ENCODE assay signal across 21 cellular contexts in genomic region chr6:159766923-159767322, GRCh38. TPM values are rescaled to one million over a fixed set of nuclear protein-coding genes. Genes with fewer than 3 reads are reported as not detected.
A peak's percentile ranks its signal among the peaks of the same experiment; 100 is the strongest.
DNase-seq lines count a peak whose midpoint lies in the region; ATAC-seq, FAIRE-seq and TF ChIP-seq lines count a peak whose summit lies in the region.
"Had no signal": no experiment of that assay in that cellular context is flagged by ENCODE, and none has a peak within 500 bp of the region (broad histone marks: within the 10 kb centered on the region; RNA-seq: fewer than 3 reads in every experiment).

No MANE protein-coding gene starts in this region.

- intact Hi-C loops in activated CD4-positive, alpha-beta T cell treated with anti-CD3 and anti-CD28 coated beads for 36 hours (cut with DNase I, micrococcal nuclease), result no loop called here
- intact Hi-C loops in pancreas (cut with DNase I), result no loop called here

- H3K4me1 Mint-ChIP-seq in activated CD4-positive, alpha-beta T cell treated with anti-CD3 and anti-CD28 coated beads for 36 hours, result peaks cover 21% of the 10 kb centered on the region
- peaks cover 51% of the 10 kb centered on the region for H3K4me1 Mint-ChIP-seq in neural crest cell

- no peak for FAIRE-seq in pancreas (lab: Jason Lieb, UNC)
- FAIRE-seq: GM12892, K562 had no signal

- H3K36me3 Mint-ChIP-seq in activated CD4-positive, alpha-beta T cell treated with anti-CD3 and anti-CD28 coated beads for 36 hours (ENCODE audit: low read depth), result peaks cover 70% of the 10 kb centered on the region
- peaks cover 70% of the 10 kb centered on the region for H3K36me3 Mint-ChIP-seq in neural crest cell (ENCODE audit: low read depth)

- CTCF ChIA-PET in activated CD4-positive, alpha-beta T cell treated with anti-CD3 and anti-CD28 coated beads for 36 hours (lab: Charles Lee), result no interaction called here
- CTCF ChIA-PET in HEK293 (lab: Yijun Ruan, JAX), result no interaction called here

- H3K36me3 ChIP-seq in HEK293 (ENCODE audit: control insufficient read depth in 2 of 2, insufficient read depth in 1 of 2, low read length in 2 of 2) (peaks cover 55 to 89% of the 10 kb centered on the region in 2 experiments), pancreas (peaks cover 0 to 8% (median 0%) of the 10 kb centered on the region in 3 donors)

- no peak for TF ChIP-seq CTCF in HEK293 (tag by site-specific recombination; IDR thresholded peaks at IDR 0.05)
- TF ChIP-seq CTCF in neural crest cell (conservative IDR thresholded peaks at IDR 0.05), result no peak
- no peak for TF ChIP-seq CTCF in pancreas (IDR thresholded peaks at IDR 0.05)

- peaks cover 2% of the 10 kb centered on the region for H3K9me3 Mint-ChIP-seq in activated CD4-positive, alpha-beta T cell treated with anti-CD3 and anti-CD28 coated beads for 36 hours (ENCODE audit: low read depth)
- peaks cover 5% of the 10 kb centered on the region for H3K9me3 Mint-ChIP-seq in neural crest cell

- H3K9me3 ChIP-seq in HEK293 (ENCODE audit: control insufficient read depth, insufficient read depth, low read depth, low read length) (no peaks in the 10 kb centered on the region), pancreas (no peaks in the 10 kb centered on the region)

- no peak for ATAC-seq in activated CD4-positive, alpha-beta T cell treated with anti-CD3 and anti-CD28 coated beads for 36 hours
- ATAC-seq in GM18858 (IDR thresholded peaks at IDR 0.05; ENCODE audit: unreplicated experiment), result no peak
- ATAC-seq in pancreas, result no peak
- ATAC-seq: HCT116, K562 had no signal

- POLR2A ChIA-PET in activated CD4-positive, alpha-beta T cell treated with anti-CD3 and anti-CD28 coated beads for 36 hours (lab: Charles Lee), result interaction anchor here (1.5 kb wide), 1 partner anchor 10 kb away, joined by 3 read pairs; no protein-coding TSS in a partner anchor
- POLR2A ChIA-PET in HEK293 (lab: Yijun Ruan, JAX), result interaction anchor here (0.6 to 1.1 kb wide), 3 partner anchors 8 to 23 kb away, joined by 3 to 5 read pairs (median 4); partner anchors contain the start of gene TCP1

- H3K27ac Mint-ChIP-seq in activated CD4-positive, alpha-beta T cell treated with anti-CD3 and anti-CD28 coated beads for 36 hours, result peak overlapping the region; percentile 25
- H3K27ac Mint-ChIP-seq in neural crest cell (ENCODE audit: unreplicated experiment), result peak overlapping the region; percentile 36

- H3K4me3 ChIP-seq in HEK293 (ENCODE audit: low read depth, low read length) (no peak overlapping the region), pancreas (no peak overlapping the region)
- H3K4me3 ChIP-seq: K562 had no signal

- no peak overlapping the region for H3K27ac ChIP-seq in HEK293 (ENCODE audit: extremely low read depth, low read depth, low read length)
- no peak overlapping the region for H3K27ac ChIP-seq in pancreas
- H3K27ac ChIP-seq: 22Rv1 had no signal

- DNase-seq in activated CD4-positive, alpha-beta T cell treated with anti-CD3 and anti-CD28 coated beads for 36 hours, result no peak
- no peak for DNase-seq in activated CD4-positive, alpha-beta T cell treated with anti-CD3 and anti-CD28 coated beads, Interleukin-2, amount 50 U/mL, for 4 hours
- DNase-seq in astrocyte of the hippocampus (ENCODE audit: low read depth, low spot score) (peak; percentile 27), neural crest cell (ENCODE audit: low read depth, low spot score) (no peak), CD1c-positive myeloid dendritic cell (ENCODE audit: extremely low spot score) (no peak), pancreas (no peak)
- DNase-seq: C1 segment of cervical spinal cord, NCI-H1048, NCI-H146, NCI-H2081 treated with DMSO at 0.1 percent for 48 hours, NCI-H226, NCI-H526 treated with DMSO at 0.1 percent for 48 hours, RPMI8226 had no signal

- no peaks in the 10 kb centered on the region for H3K27me3 Mint-ChIP-seq in activated CD4-positive, alpha-beta T cell treated with anti-CD3 and anti-CD28 coated beads for 36 hours
- H3K27me3 Mint-ChIP-seq in neural crest cell (ENCODE audit: low read depth), result no peaks in the 10 kb centered on the region

- no peaks in the 10 kb centered on the region for H3K27me3 ChIP-seq in pancreas

- no peak overlapping the region for H3K4me3 Mint-ChIP-seq in activated CD4-positive, alpha-beta T cell treated with anti-CD3 and anti-CD28 coated beads for 36 hours
- peak overlapping the region; percentile 49 for H3K4me3 Mint-ChIP-seq in neural crest cell

- H3K4me1 ChIP-seq in HEK293 (ENCODE audit: control insufficient read depth, insufficient read depth, low read length) (no peaks in the 10 kb centered on the region), pancreas (no peaks in the 10 kb centered on the region)

TF ChIP-seq in HEK293, 187 proteins besides CTCF, POLR2A, EP300 and RAD21:
- TF ChIP-seq GLIS1 (tag by site-specific recombination; IDR thresholded peaks at IDR 0.05) (peak; percentile 46; the same call in 1 of the 2 replicates), ZNF660 (tag by site-specific recombination; IDR thresholded peaks at IDR 0.05) (no peak), ZNF184 (tag by site-specific recombination; IDR thresholded peaks at IDR 0.05) (no peak), ZNF175 (tag by site-specific recombination; IDR thresholded peaks at IDR 0.05) (no peak), ZNF521 (tag by site-specific recombination; IDR thresholded peaks at IDR 0.05) (no peak), ZNF16 (tag by site-specific recombination; IDR thresholded peaks at IDR 0.05; ENCODE audit: low read depth) (no peak)

RNA-seq across cellular contexts. Expression of gene ACAT2, which starts 5.1 kb away (rescaled TPM):
- 10 to 100 TPM; 55.0 to 82.1 TPM for total RNA-seq in activated CD4-positive, alpha-beta T cell treated with anti-CD3 and anti-CD28 coated beads for 36 hours
- total RNA-seq in neural crest cell (419 and 443 TPM in 2 replicates), pancreas (1 to 10 TPM; 3.3 to 9.6 (median 7.4) TPM)
- polyA plus RNA-seq in pancreas, result 10 to 100 TPM in 1 of 2 donors, 1 to 10 TPM in 1; 6.7 to 10.1 TPM

RNA-seq across cellular contexts. Expression of gene TCP1, which starts 22.5 kb away (rescaled TPM):
- total RNA-seq in activated CD4-positive, alpha-beta T cell treated with anti-CD3 and anti-CD28 coated beads for 36 hours, result 100 to 1,000 TPM; 358 to 496 TPM
- total RNA-seq in neural crest cell, result 246 and 248 TPM in 2 replicates
- total RNA-seq in pancreas, result 10 to 100 TPM; 60.6 to 85.1 (median 75.2) TPM
- 10 to 100 TPM; 43.7 to 91.7 TPM for polyA plus RNA-seq in pancreas

RNA-seq across cellular contexts. Expression of gene MRPL18, which starts 23.3 kb away (rescaled TPM):
- 10 to 100 TPM; 83.7 to 84.4 TPM for total RNA-seq in activated CD4-positive, alpha-beta T cell treated with anti-CD3 and anti-CD28 coated beads for 36 hours
- total RNA-seq in neural crest cell (53.0 and 56.3 TPM in 2 replicates), pancreas (10 to 100 TPM; 19.3 to 28.2 (median 25.0) TPM)
- polyA plus RNA-seq in pancreas, result 10 to 100 TPM; 45.0 to 47.9 TPM

RNA-seq across cellular contexts. Expression of gene PNLDC1, which starts 33.2 kb away (rescaled TPM):
- under 1 TPM; 0.11 TPM for total RNA-seq in activated CD4-positive, alpha-beta T cell treated with anti-CD3 and anti-CD28 coated beads for 36 hours
- 0.49 TPM in 1 of 2 replicates, not detected in the other for total RNA-seq in neural crest cell
- 1 to 10 TPM in 1 of 6 donors, under 1 TPM in 5; 0.21 to 1.4 (median 0.46) TPM for total RNA-seq in pancreas
- 1 to 10 TPM; 1.4 to 1.7 TPM for polyA plus RNA-seq in pancreas
- total RNA-seq: HT1080, K562, OCI-LY7 had no signal

RNA-seq across cellular contexts. Expression of gene WTAP, which starts 39.6 kb away (rescaled TPM):
- total RNA-seq in activated CD4-positive, alpha-beta T cell treated with anti-CD3 and anti-CD28 coated beads for 36 hours, result 10 to 100 TPM; 87.2 to 91.5 TPM
- total RNA-seq in neural crest cell, result 126 and 128 TPM in 2 replicates
- total RNA-seq in pancreas, result 10 to 100 TPM; 35.6 to 51.4 (median 42.8) TPM
- 10 to 100 TPM; 55.4 to 85.6 TPM for polyA plus RNA-seq in pancreas

Comparison
In these comparisons a context has a peak if more than half of its experiments do, and no peak if none do; other contexts are left out.
1. RNA of gene ACAT2, which starts 5.1 kb away (total RNA-seq): 419 to 443 TPM in neural crest cell and 55.0 to 82.1 TPM in activated CD4-positive, alpha-beta T cell treated with anti-CD3 and anti-CD28 coated beads for 36 hours; 3.3 to 9.6 TPM in pancreas; every median in the first group is over 4 times any median in the second.